Comparison of ENCODE assay signal across 8 cellular contexts in genomic region chr1:110460253-110461220, GRCh38. TPM values are rescaled to one million over a fixed set of nuclear protein-coding genes. Genes with fewer than 3 reads are reported as not detected.
DNase-seq lines count a peak whose midpoint lies in the region; ATAC-seq and TF ChIP-seq lines count a peak whose summit lies in the region.

No MANE protein-coding gene starts in this region.

- H3K9me3 Mint-ChIP-seq in activated T-cell treated with anti-CD3 and anti-CD28 coated beads, Interleukin-2, amount 50 U/mL, for 4 hours: no peaks in the 10 kb centered on the region
- H3K9me3 Mint-ChIP-seq in neural progenitor cell: no peaks in the 10 kb centered on the region

- H3K36me3 ChIP-seq in Peyer's patch (no peaks in the 10 kb centered on the region), neural progenitor cell (no peaks in the 10 kb centered on the region), stomach (no peaks in the 10 kb centered on the region)

- H3K79me2 ChIP-seq in neural progenitor cell (ENCODE audit: low read depth): no peaks in the 10 kb centered on the region

- H4K20me1 ChIP-seq in neural progenitor cell (ENCODE audit: low read depth): no peaks in the 10 kb centered on the region

- no peaks in the 10 kb centered on the region for H3F3A ChIP-seq in neural progenitor cell (ENCODE audit: low read depth)

- DNase-seq in GM12865 (ENCODE audit: low read depth) (peak; percentile 81), LoVo (ENCODE audit: low spot score) (peak; percentile 77), Peyer's patch (peak; percentile 74 to 93 (median 82)), fibroblast of mammary gland (ENCODE audit: low read depth) (peak; percentile 83), neural progenitor cell (ENCODE audit: low spot score) (peak; percentile 82), stomach (peak; percentile 87)
- DNase-seq in activated T-cell treated with anti-CD3 and anti-CD28 coated beads, Interleukin-2, amount 50 U/mL, for 4 hours: peak; percentile 82

- H3K4me3 Mint-ChIP-seq in activated T-cell treated with anti-CD3 and anti-CD28 coated beads, Interleukin-2, amount 50 U/mL, for 4 hours: no peak overlapping the region
- H3K4me3 Mint-ChIP-seq in neural progenitor cell: no peak overlapping the region

- no peak overlapping the region for H2AFZ ChIP-seq in neural progenitor cell (replicated peaks)

- H3K9me3 ChIP-seq in Peyer's patch (no peaks in the 10 kb centered on the region), neural progenitor cell (ENCODE audit: low read depth) (no peaks in the 10 kb centered on the region), stomach (no peaks in the 10 kb centered on the region)

- intact Hi-C loops in stomach (cut with DNase I; ENCODE audit: low total_unique reads): loop anchor here (10.0 kb wide), 1 partner anchor 146 kb away; no protein-coding TSS in a partner anchor

- WGBS in stomach, 5 donors: 40 to 47% (median 45%) methylated on average over 10 to 11 of the region's 11 CpGs

- no peaks in the 10 kb centered on the region for H3K4me1 Mint-ChIP-seq in activated T-cell treated with anti-CD3 and anti-CD28 coated beads, Interleukin-2, amount 50 U/mL, for 4 hours (ENCODE audit: low read depth)
- peaks cover 5% of the 10 kb centered on the region for H3K4me1 Mint-ChIP-seq in neural progenitor cell

- peaks cover 5% of the 10 kb centered on the region for H3K27me3 Mint-ChIP-seq in activated T-cell treated with anti-CD3 and anti-CD28 coated beads, Interleukin-2, amount 50 U/mL, for 4 hours (ENCODE audit: low read depth)
- H3K27me3 Mint-ChIP-seq in neural progenitor cell (ENCODE audit: insufficient read depth, low read depth): peaks cover 9% of the 10 kb centered on the region

- H3K4me1 ChIP-seq in Peyer's patch (no peaks in the 10 kb centered on the region), neural progenitor cell (peaks cover 2% of the 10 kb centered on the region), stomach (peaks cover 22 to 31% (median 25%) of the 10 kb centered on the region in 4 donors)

- no peak overlapping the region for H3K4me2 ChIP-seq in neural progenitor cell

- H3K4me3 ChIP-seq in GM12865 (ENCODE audit: low read depth, low read length) (no peak overlapping the region), Peyer's patch (no peak overlapping the region), fibroblast of mammary gland (ENCODE audit: control insufficient read depth, low read depth, low read length) (no peak overlapping the region), neural progenitor cell (no peak overlapping the region), stomach (no peak overlapping the region)

- TF ChIP-seq POLR2A in Peyer's patch (IDR thresholded peaks at IDR 0.05) (no peak), stomach (IDR thresholded peaks at IDR 0.05) (no peak)

- H3K36me3 Mint-ChIP-seq in activated T-cell treated with anti-CD3 and anti-CD28 coated beads, Interleukin-2, amount 50 U/mL, for 4 hours (ENCODE audit: insufficient read depth): no peaks in the 10 kb centered on the region
- no peaks in the 10 kb centered on the region for H3K36me3 Mint-ChIP-seq in neural progenitor cell

- TF ChIP-seq CTCF in GM12865 (IDR thresholded peaks at IDR 0.05; ENCODE audit: insufficient read depth, low read depth, low read length, missing control alignments): peak; percentile 92
- TF ChIP-seq CTCF in Peyer's patch (IDR thresholded peaks at IDR 0.05): peak; percentile 86 to 99 (median 98)
- TF ChIP-seq CTCF in fibroblast of mammary gland (conservative IDR thresholded peaks at IDR 0.05; ENCODE audit: control insufficient read depth, insufficient read depth, low read depth, low read length): peak; percentile 99
- TF ChIP-seq CTCF in neural progenitor cell (IDR thresholded peaks at IDR 0.05): peak; percentile 98
- peak in 5 of 7 experiments; percentile 87 to 98 (median 96) for TF ChIP-seq CTCF in stomach (IDR thresholded peaks at IDR 0.05)

- H3K27me3 ChIP-seq in Peyer's patch (no peaks in the 10 kb centered on the region), neural progenitor cell (no peaks in the 10 kb centered on the region), stomach (no peaks in the 10 kb centered on the region)

- H3K27ac ChIP-seq in Peyer's patch (no peak overlapping the region), neural progenitor cell (no peak overlapping the region), stomach (no peak overlapping the region)

- ATAC-seq in activated T-cell treated with anti-CD3 and anti-CD28 coated beads, Interleukin-2, amount 50 U/mL, for 4 hours: peak; percentile 89 to 93
- ATAC-seq in GM19397 (IDR thresholded peaks at IDR 0.05; ENCODE audit: unreplicated experiment): no peak

- no peak for TF ChIP-seq EP300 in stomach (IDR thresholded peaks at IDR 0.05)

- no peak overlapping the region for H3K27ac Mint-ChIP-seq in neural progenitor cell

- no peak overlapping the region for H3K9ac ChIP-seq in neural progenitor cell

RNA-seq across cellular contexts. Expression of gene PROK1, which starts 9.6 kb away (rescaled TPM):
- total RNA-seq in Peyer's patch: not detected
- total RNA-seq in activated T-cell treated with anti-CD3 and anti-CD28 coated beads, Interleukin-2, amount 50 U/mL, for 4 hours: not detected
- total RNA-seq in neural progenitor cell (ENCODE audit: low replicate concordance): 0.12 TPM in 1 of 2 replicates, not detected in the other
- total RNA-seq in stomach: not detected
- polyA plus RNA-seq in stomach: 1 to 10 TPM in 1 of 3 donors, not detected in 2; 1.5 TPM

RNA-seq across cellular contexts. Expression of gene LAMTOR5, which starts 53.0 kb away (rescaled TPM):
- total RNA-seq in Peyer's patch (10 to 100 TPM; 45.1 to 99.0 (median 65.5) TPM), neural progenitor cell (ENCODE audit: low replicate concordance) (34.4 and 46.8 TPM in 2 replicates), stomach (10 to 100 TPM in 3 of 5 donors, 1 to 10 TPM in 1, not detected in 1; 8.5 to 48.8 (median 18.6) TPM)
- total RNA-seq in activated T-cell treated with anti-CD3 and anti-CD28 coated beads, Interleukin-2, amount 50 U/mL, for 4 hours: 100 to 1,000 TPM; 166 to 171 (median 170) TPM
- 100 to 1,000 TPM; 269 to 440 (median 318) TPM for polyA plus RNA-seq in stomach

RNA-seq across cellular contexts. Expression of gene KCNA10, which starts 58.4 kb away (rescaled TPM):
- total RNA-seq in Peyer's patch: not detected
- not detected for total RNA-seq in activated T-cell treated with anti-CD3 and anti-CD28 coated beads, Interleukin-2, amount 50 U/mL, for 4 hours
- not detected in 2 replicates for total RNA-seq in neural progenitor cell (ENCODE audit: low replicate concordance)
- under 1 TPM in 1 of 5 donors, not detected in 4; 0.58 TPM for total RNA-seq in stomach
- polyA plus RNA-seq in stomach: under 1 TPM in 1 of 3 donors, not detected in 2; 0.12 TPM
